Comparison of ENCODE assay signal across 29 cellular contexts in the genomic region with DNA sequence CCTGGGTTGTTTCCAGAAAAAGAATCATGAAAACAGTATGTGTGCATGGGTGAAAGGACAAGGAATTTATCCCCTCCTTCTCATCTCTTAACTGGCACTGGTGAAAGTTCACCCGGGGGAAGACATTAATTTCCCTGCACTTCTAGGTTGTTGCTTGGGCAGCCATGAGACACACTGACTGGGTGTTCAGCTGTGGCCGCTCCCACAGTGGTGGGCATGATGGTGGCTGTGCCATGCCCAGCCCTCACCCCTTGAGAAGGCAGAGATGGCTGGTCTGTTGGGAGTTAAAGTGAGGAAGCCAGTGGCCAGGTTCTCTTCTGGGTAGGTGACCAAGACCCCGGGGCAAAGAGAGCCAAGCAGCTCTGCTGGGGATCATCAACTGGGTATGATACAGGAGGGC. TPM values are rescaled to one million over a fixed set of nuclear protein-coding genes. Genes with fewer than 3 reads are reported as not detected.
"Had no signal": no experiment of that assay in that cellular context is flagged by ENCODE, and none has a peak within 500 bp of the region (broad histone marks: within the 10 kb centered on the region; RNA-seq: fewer than 3 reads in every experiment).

No MANE protein-coding gene starts in this region.

- ATAC-seq: effector memory CD8-positive, alpha-beta T cell; left colon; left ventricle myocardium superior; lower lobe of right lung; psoas muscle; right lobe of liver; stimulated activated naive B cell treated with anti-CD40 and anti-IgM and Interleukin-4, amounts not matched to agents 10 μg/mL and 1 μg/mL and 100 μg/mL, for 72 hours; upper lobe of right lung had no signal

- H2AFZ ChIP-seq: neural progenitor cell had no signal

- DNase-seq: colonic mucosa; effector memory CD8-positive, alpha-beta T cell; hypothalamus; immature natural killer cell; islet precursor cell; left colon; left ventricle myocardium superior; lower lobe of right lung; nucleus accumbens; ovary; posterior cingulate gyrus; psoas muscle; retina; right lobe of liver; small intestine; stimulated activated CD4-positive, alpha-beta T cell treated with anti-CD3 and anti-CD28 coated beads, Interleukin-15, amount 100 ng/mL, for 24 hours; stimulated activated CD4-positive, alpha-beta T cell treated with anti-CD3 and anti-CD28 coated beads, Interleukin-2, amount 100 ng/mL, for 48 hours; stimulated activated naive B cell treated with anti-CD40 and anti-IgM and Interleukin-4, amounts not matched to agents 10 μg/mL and 1 μg/mL and 100 μg/mL, for 72 hours; transverse colon; upper lobe of right lung; uterus had no signal

- H3K4me3 Mint-ChIP-seq: central memory CD8-positive, alpha-beta T cell; effector memory CD8-positive, alpha-beta T cell; immature natural killer cell; memory B cell; natural killer cell treated with Interleukin-12 subunit alpha and Interleukin-12 subunit beta and Interleukin-15 and Interleukin-18, amount 100 ng/mL, for 72 hours; neural progenitor cell; stimulated activated naive B cell treated with anti-CD40 and anti-IgM and Interleukin-4, amounts not matched to agents 10 μg/mL and 1 μg/mL and 100 μg/mL, for 72 hours; stimulated activated naive CD8-positive, alpha-beta T cell treated with anti-CD3 and anti-CD28 coated beads, Interleukin-15, Interleukin-2, amounts not matched to agents 100 ng/mL and 50 ng/mL, for 24 hours had no signal

- H3K27ac Mint-ChIP-seq: effector memory CD8-positive, alpha-beta T cell; immature natural killer cell; memory B cell; natural killer cell treated with Interleukin-12 subunit alpha and Interleukin-12 subunit beta and Interleukin-15 and Interleukin-18, amount 100 ng/mL, for 72 hours; neural progenitor cell; stimulated activated naive B cell treated with anti-CD40 and anti-IgM and Interleukin-4, amounts not matched to agents 10 μg/mL and 1 μg/mL and 100 μg/mL, for 72 hours; stimulated activated naive CD8-positive, alpha-beta T cell treated with anti-CD3 and anti-CD28 coated beads, Interleukin-15, Interleukin-2, amounts not matched to agents 100 ng/mL and 50 ng/mL, for 24 hours had no signal

- H3K9me3 Mint-ChIP-seq: effector memory CD8-positive, alpha-beta T cell; memory B cell; natural killer cell treated with Interleukin-12 subunit alpha and Interleukin-12 subunit beta and Interleukin-15 and Interleukin-18, amount 100 ng/mL, for 72 hours; neural progenitor cell had no signal

- H3K36me3 ChIP-seq: colonic mucosa, lower lobe of right lung, neural progenitor cell, ovary, right lobe of liver, thoracic aorta, transverse colon, upper lobe of right lung, uterus had no signal

- H3K4me1 Mint-ChIP-seq: central memory CD8-positive, alpha-beta T cell; immature natural killer cell; memory B cell; stimulated activated naive B cell treated with anti-CD40 and anti-IgM and Interleukin-4, amounts not matched to agents 10 μg/mL and 1 μg/mL and 100 μg/mL, for 72 hours had no signal

- H3K4me2 ChIP-seq: neural progenitor cell had no signal

- H3K36me3 Mint-ChIP-seq: immature natural killer cell; memory B cell; natural killer cell treated with Interleukin-12 subunit alpha and Interleukin-12 subunit beta and Interleukin-15 and Interleukin-18, amount 100 ng/mL, for 72 hours; neural progenitor cell; stimulated activated naive B cell treated with anti-CD40 and anti-IgM and Interleukin-4, amounts not matched to agents 10 μg/mL and 1 μg/mL and 100 μg/mL, for 72 hours had no signal

- H3K4me1 ChIP-seq: colonic mucosa, lower lobe of right lung, neural progenitor cell, right lobe of liver, transverse colon, upper lobe of right lung, uterus had no signal

- H3K27me3 Mint-ChIP-seq: stimulated activated naive B cell treated with anti-CD40 and anti-IgM and Interleukin-4, amounts not matched to agents 10 μg/mL and 1 μg/mL and 100 μg/mL, for 72 hours had no signal

- H3K4me3 ChIP-seq: colonic mucosa, lower lobe of right lung, neural progenitor cell, ovary, psoas muscle, right lobe of liver, thoracic aorta, transverse colon, upper lobe of right lung, uterus had no signal

- H3K9me3 ChIP-seq: colonic mucosa, lower lobe of right lung, ovary, psoas muscle, right lobe of liver, thoracic aorta, transverse colon, upper lobe of right lung, uterus had no signal

- H3K27ac ChIP-seq: colonic mucosa, lower lobe of right lung, neural progenitor cell, ovary, psoas muscle, right lobe of liver, thoracic aorta, transverse colon, upper lobe of right lung, uterus had no signal

- H3K27me3 ChIP-seq: colonic mucosa, ovary, right lobe of liver, transverse colon, upper lobe of right lung, uterus had no signal

- H3K9ac ChIP-seq: neural progenitor cell had no signal

RNA-seq across cellular contexts. Expression of a gene that starts 16.6 kb away (rescaled TPM):
- total RNA-seq: dermis microvascular lymphatic vessel endothelial cell; fibroblast of villous mesenchyme; natural killer cell treated with Interleukin-12 subunit alpha and Interleukin-12 subunit beta and Interleukin-15 and Interleukin-18, amount 100 ng/mL, for 72 hours; right lobe of liver had no signal
- polyA plus RNA-seq: immature natural killer cell had no signal
